Comparison of ENCODE assay signal across 1 cellular context in the genomic region with DNA sequence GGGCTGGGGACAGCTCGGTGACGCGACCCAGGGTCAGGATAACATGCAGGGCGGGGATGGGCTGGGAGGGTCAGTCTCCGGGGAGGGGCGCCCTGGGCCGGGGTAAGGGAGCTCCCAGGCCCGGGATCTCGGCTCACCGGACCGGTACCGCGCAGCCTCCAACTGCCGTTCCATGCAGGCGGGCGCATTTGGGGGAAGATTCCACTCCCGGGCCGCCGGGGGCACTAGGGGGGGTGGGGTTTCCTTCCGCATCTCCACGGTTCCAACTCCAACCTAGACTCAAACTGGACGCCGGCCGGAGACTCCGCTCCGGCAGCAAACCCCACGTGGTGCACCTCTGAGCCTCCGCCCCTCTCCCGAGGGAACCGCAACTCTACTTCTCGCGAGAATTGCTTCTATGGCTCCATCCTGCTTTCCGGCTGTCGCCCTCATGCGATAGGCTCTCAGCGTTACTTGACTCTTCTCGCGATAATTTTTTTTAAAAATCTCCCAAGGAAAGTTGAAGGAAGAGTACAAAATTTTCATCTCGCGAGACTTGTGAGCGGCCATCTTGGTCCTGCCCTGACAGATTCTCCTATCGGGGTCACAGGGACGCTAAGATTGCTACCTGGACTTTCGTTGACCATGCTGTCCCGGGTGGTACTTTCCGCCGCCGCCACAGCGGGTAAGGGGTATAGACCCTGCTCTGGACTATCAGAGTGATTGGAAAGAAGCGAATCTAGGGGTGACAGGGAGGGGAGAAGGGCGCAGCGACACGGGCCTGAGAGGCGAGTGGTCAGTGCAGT.
TF ChIP-seq lines count a peak whose summit lies in the region.

A gene with protein sequence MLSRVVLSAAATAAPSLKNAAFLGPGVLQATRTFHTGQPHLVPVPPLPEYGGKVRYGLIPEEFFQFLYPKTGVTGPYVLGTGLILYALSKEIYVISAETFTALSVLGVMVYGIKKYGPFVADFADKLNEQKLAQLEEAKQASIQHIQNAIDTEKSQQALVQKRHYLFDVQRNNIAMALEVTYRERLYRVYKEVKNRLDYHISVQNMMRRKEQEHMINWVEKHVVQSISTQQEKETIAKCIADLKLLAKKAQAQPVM (plus strand): TSS at position 547 of the 785 bp plus-strand sequence. CDS start 78 bp downstream, at position 625.
Gene WDR77 (minus strand): TSS at position 339 of the 785 bp plus-strand sequence. CDS start 87 bp downstream, at position 252.

TF ChIP-seq in SK-N-SH, 30 proteins besides CTCF, POLR2A, EP300 and RAD21 (continued from another document):
- TF ChIP-seq, protein P1, sequence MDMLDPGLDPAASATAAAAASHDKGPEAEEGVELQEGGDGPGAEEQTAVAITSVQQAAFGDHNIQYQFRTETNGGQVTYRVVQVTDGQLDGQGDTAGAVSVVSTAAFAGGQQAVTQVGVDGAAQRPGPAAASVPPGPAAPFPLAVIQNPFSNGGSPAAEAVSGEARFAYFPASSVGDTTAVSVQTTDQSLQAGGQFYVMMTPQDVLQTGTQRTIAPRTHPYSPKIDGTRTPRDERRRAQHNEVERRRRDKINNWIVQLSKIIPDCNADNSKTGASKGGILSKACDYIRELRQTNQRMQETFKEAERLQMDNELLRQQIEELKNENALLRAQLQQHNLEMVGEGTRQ (IDR thresholded peaks at IDR 0.05; ENCODE audit: borderline replicate concordance, low read depth, low read length): peak; percentile 62
- TF ChIP-seq JUND (IDR thresholded peaks at IDR 0.05) (no peak), YY1 (IDR thresholded peaks at IDR 0.05; ENCODE audit: low read depth) (peak; percentile 93), MAX (IDR thresholded peaks at IDR 0.05; ENCODE audit: low read depth) (peak; percentile 97), NFIC (IDR thresholded peaks at IDR 0.05; ENCODE audit: borderline replicate concordance) (no peak), TAF1 (IDR thresholded peaks at IDR 0.05; ENCODE audit: borderline replicate concordance, low read depth, low read length) (peak; percentile 79; the same call in 1 of the 2 replicates), MEF2A (IDR thresholded peaks at IDR 0.05; ENCODE audit: borderline replicate concordance, low read depth) (no peak), GATA2 (CRISPR knock-in tag; IDR thresholded peaks at IDR 0.05) (no peak), MXI1 (IDR thresholded peaks at IDR 0.05; ENCODE audit: low read depth, low read length) (peak; percentile 99)
- TF ChIP-seq, protein P2, sequence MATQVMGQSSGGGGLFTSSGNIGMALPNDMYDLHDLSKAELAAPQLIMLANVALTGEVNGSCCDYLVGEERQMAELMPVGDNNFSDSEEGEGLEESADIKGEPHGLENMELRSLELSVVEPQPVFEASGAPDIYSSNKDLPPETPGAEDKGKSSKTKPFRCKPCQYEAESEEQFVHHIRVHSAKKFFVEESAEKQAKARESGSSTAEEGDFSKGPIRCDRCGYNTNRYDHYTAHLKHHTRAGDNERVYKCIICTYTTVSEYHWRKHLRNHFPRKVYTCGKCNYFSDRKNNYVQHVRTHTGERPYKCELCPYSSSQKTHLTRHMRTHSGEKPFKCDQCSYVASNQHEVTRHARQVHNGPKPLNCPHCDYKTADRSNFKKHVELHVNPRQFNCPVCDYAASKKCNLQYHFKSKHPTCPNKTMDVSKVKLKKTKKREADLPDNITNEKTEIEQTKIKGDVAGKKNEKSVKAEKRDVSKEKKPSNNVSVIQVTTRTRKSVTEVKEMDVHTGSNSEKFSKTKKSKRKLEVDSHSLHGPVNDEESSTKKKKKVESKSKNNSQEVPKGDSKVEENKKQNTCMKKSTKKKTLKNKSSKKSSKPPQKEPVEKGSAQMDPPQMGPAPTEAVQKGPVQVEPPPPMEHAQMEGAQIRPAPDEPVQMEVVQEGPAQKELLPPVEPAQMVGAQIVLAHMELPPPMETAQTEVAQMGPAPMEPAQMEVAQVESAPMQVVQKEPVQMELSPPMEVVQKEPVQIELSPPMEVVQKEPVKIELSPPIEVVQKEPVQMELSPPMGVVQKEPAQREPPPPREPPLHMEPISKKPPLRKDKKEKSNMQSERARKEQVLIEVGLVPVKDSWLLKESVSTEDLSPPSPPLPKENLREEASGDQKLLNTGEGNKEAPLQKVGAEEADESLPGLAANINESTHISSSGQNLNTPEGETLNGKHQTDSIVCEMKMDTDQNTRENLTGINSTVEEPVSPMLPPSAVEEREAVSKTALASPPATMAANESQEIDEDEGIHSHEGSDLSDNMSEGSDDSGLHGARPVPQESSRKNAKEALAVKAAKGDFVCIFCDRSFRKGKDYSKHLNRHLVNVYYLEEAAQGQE (IDR thresholded peaks at IDR 0.05; ENCODE audit: low read depth, low read length): 0 out of 2 replicates have a peak, but pooled peaks have one; percentile 4
TF ChIP-seq in SK-N-SH: peak in this region for 14.
